In the genomic region with DNA sequence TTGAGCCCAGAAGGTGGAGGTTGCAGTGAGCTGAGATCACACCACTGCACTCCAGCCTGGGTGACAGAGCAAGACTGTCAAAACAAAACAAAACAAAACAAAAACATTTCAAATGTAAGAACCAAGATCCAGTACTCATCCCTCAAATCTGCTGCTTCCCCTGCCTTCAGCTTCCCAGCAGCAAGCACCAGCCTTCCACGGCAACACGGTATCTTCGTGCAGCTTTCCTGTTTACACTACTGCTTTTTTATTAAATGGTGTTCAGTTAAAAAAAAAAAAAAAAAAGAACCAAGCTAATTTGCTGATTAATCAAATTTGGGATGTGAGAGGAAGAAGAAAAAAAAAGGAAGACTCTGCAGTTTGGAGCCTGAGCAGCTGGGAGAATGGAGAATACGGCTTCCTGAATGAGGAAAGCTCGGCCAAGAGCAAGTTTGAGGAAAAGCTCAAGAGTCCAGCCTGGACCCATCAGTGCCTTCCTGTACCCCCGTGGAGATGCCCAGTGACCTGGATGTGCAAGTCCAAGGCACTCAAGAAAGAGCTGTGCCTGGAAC, we compare ENCODE assay signal across 1 cellular context.
TF ChIP-seq lines count a peak whose summit lies in the region.

No MANE protein-coding gene starts in this region.

TF ChIP-seq in K562, 482 proteins besides CTCF, POLR2A, EP300 and RAD21:
- TF ChIP-seq MAFF (IDR thresholded peaks at IDR 0.05; ENCODE audit: low read length), result peak; percentile 90
- peak; percentile 92 for TF ChIP-seq MAFG (tag; conservative IDR thresholded peaks at IDR 0.05)
- peak; percentile 94 for TF ChIP-seq ZNF316 (IDR thresholded peaks at IDR 0.05)
- no peak for TF ChIP-seq TFE3 (CRISPR knock-in tag; IDR thresholded peaks at IDR 0.05)
- no peak for TF ChIP-seq ELF1 (tag; IDR thresholded peaks at IDR 0.05)
- TF ChIP-seq C11orf30 (IDR thresholded peaks at IDR 0.05; ENCODE audit: low read depth), result peak; percentile 85
- peak; percentile 84 for TF ChIP-seq MAFK (IDR thresholded peaks at IDR 0.05; ENCODE audit: low read length)
- TF ChIP-seq PHB2 (IDR thresholded peaks at IDR 0.05; ENCODE audit: low read depth), result no peak
